In the genomic region with DNA sequence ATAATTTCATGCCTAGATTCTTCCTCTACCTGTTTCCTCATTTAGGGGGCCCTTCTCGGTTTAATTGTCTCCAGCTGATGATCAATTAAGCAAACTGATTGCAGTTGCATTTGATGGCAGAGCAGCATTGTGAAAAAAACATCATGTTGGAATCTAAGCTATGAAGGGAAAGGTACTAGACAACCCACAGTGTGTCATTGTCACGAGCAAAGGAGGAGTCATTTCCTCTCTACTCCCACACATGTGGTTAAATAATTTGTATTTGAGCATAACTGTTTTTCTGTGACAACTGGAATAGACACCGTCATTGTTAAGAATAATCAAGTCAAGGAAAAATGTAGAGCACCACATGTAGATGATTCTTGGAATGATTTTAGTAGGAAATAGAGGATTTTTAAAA, we compare ENCODE assay signal across 8 cellular contexts.
DNase-seq lines count a peak whose midpoint lies in the region; ATAC-seq lines count a peak whose summit lies in the region.
"Had no signal": no experiment of that assay in that cellular context is flagged by ENCODE, and none has a peak within 500 bp of the region (broad histone marks: within the 10 kb centered on the region; RNA-seq: fewer than 3 reads in every experiment).

No MANE protein-coding gene starts in this region.

- no peak overlapping the region for H3K27ac ChIP-seq in naive thymus-derived CD4-positive, alpha-beta T cell (ENCODE audit: low read depth, low read length)
- no peak overlapping the region for H3K27ac ChIP-seq in neuronal stem cell (replicated peaks; ENCODE audit: low read length)

- H2AFZ ChIP-seq in neuronal stem cell (ENCODE audit: low read length) = no peak overlapping the region

- POLR2A ChIA-PET in naive thymus-derived CD4-positive, alpha-beta T cell (lab: Charles Lee) = interaction anchor here (0.6 to 1.1 kb wide), 3 partner anchors 18 to 179 kb away, joined by 3 to 4 read pairs (median 3); no protein-coding TSS in a partner anchor

- no peak overlapping the region for H3K23ac ChIP-seq in neuronal stem cell (ENCODE audit: low read depth, low read length, poor library complexity)

- H2BK5ac ChIP-seq in neuronal stem cell (ENCODE audit: low read length) = no peak overlapping the region

- no peak overlapping the region for H3K14ac ChIP-seq in neuronal stem cell (ENCODE audit: low read length)

- peak overlapping the region; percentile 10 for H3K4me3 Mint-ChIP-seq in activated T-helper 17 cell treated with anti-CD3 and anti-CD28 coated beads, Interleukin-2, amount 50 U/mL, for 72 hours
- H3K4me3 Mint-ChIP-seq in naive thymus-derived CD4-positive, alpha-beta T cell = peak overlapping the region in 9 of 10 donors; percentile 12 to 59 (median 38)
- H3K4me3 Mint-ChIP-seq: brain had no signal

- DNase-seq in GM04503 (ENCODE audit: low read depth) = peak; percentile 36
- DNase-seq in naive thymus-derived CD4-positive, alpha-beta T cell = peak in 7 of 9 donors; percentile 24 to 55 (median 35)
- no peak for DNase-seq in dedifferentiated amniotic fluid mesenchymal stem cell (ENCODE audit: extremely low spot score)
- DNase-seq in left ventricle myocardium superior = no peak
- DNase-seq in neuronal stem cell (ENCODE audit: low spot score) = no peak

- H3K9ac ChIP-seq in neuronal stem cell (ENCODE audit: low read depth, low read length, poor library complexity) = no peak overlapping the region

- intact Hi-C loops in naive thymus-derived CD4-positive, alpha-beta T cell (cut with micrococcal nuclease) = loop anchor here (5.0 kb wide), 2 partner anchors 78 to 88 kb away; no protein-coding TSS in a partner anchor
- intact Hi-C loops in left ventricle myocardium superior (cut with micrococcal nuclease) = no loop called here

- H2BK15ac ChIP-seq in neuronal stem cell (ENCODE audit: low read length) = no peak overlapping the region

- no peaks in the 10 kb centered on the region for H3K9me3 ChIP-seq in naive thymus-derived CD4-positive, alpha-beta T cell (ENCODE audit: control insufficient read depth in 2 of 3, low read length in 3 of 3)
- H3K9me3 ChIP-seq in neuronal stem cell (replicated peaks in 1 of 2; ENCODE audit: control insufficient read depth in 2 of 2, insufficient read depth in 1 of 2, low read depth in 1 of 2, low read length in 2 of 2) = no peaks in the 10 kb centered on the region

- no peaks in the 10 kb centered on the region for H3K27me3 ChIP-seq in naive thymus-derived CD4-positive, alpha-beta T cell (ENCODE audit: control insufficient read depth in 2 of 2, insufficient read depth in 2 of 2, low read length in 2 of 2)
- no peaks in the 10 kb centered on the region for H3K27me3 ChIP-seq in neuronal stem cell (ENCODE audit: control insufficient read depth in 3 of 3, insufficient read depth in 3 of 3, low read depth in 1 of 3, low read length in 3 of 3)

- H3K36me3 ChIP-seq in naive thymus-derived CD4-positive, alpha-beta T cell (ENCODE audit: control insufficient read depth in 2 of 3, insufficient read depth in 3 of 3, low read length in 3 of 3) = no peaks in the 10 kb centered on the region
- H3K36me3 ChIP-seq in neuronal stem cell (replicated peaks in 1 of 2; ENCODE audit: control insufficient read depth in 2 of 2, insufficient read depth in 2 of 2, low read length in 2 of 2) = no peaks in the 10 kb centered on the region

- H3K4me2 ChIP-seq in neuronal stem cell (ENCODE audit: insufficient read depth, low read length, poor library complexity, severe bottlenecking) = no peak overlapping the region

- no peak overlapping the region for H2BK120ac ChIP-seq in neuronal stem cell (ENCODE audit: low read depth, low read length)

- H3K4me3 ChIP-seq in naive thymus-derived CD4-positive, alpha-beta T cell (ENCODE audit: low read length) = no peak overlapping the region
- H3K4me3 ChIP-seq in neuronal stem cell (ENCODE audit: low read length in 2 of 2) = no peak overlapping the region

- H3K9me3 Mint-ChIP-seq in activated T-helper 17 cell treated with anti-CD3 and anti-CD28 coated beads, Interleukin-2, amount 50 U/mL, for 72 hours = peaks cover 4% of the 10 kb centered on the region
- H3K9me3 Mint-ChIP-seq in naive thymus-derived CD4-positive, alpha-beta T cell = no peaks in the 10 kb centered on the region
- H3K9me3 Mint-ChIP-seq: brain had no signal

- peaks cover 3% of the 10 kb centered on the region for H3K27me3 Mint-ChIP-seq in activated T-helper 17 cell treated with anti-CD3 and anti-CD28 coated beads, Interleukin-2, amount 50 U/mL, for 72 hours
- no peaks in the 10 kb centered on the region for H3K27me3 Mint-ChIP-seq in naive thymus-derived CD4-positive, alpha-beta T cell
- H3K27me3 Mint-ChIP-seq: brain had no signal

- no peak overlapping the region for H3K4ac ChIP-seq in neuronal stem cell (ENCODE audit: low read length)

- ATAC-seq in HG02759 (IDR thresholded peaks at IDR 0.05; ENCODE audit: unreplicated experiment) (peak; percentile 61), left ventricle myocardium superior (no peak)
- ATAC-seq in activated T-helper 17 cell treated with anti-CD3 and anti-CD28 coated beads, Interleukin-2, amount 50 U/mL, for 72 hours (replicated peaks) = peak; percentile 73
- peak; percentile 71 for ATAC-seq in naive thymus-derived CD4-positive, alpha-beta T cell

- peaks cover 0 to 23% of the 10 kb centered on the region in 2 donors for H3K4me1 ChIP-seq in naive thymus-derived CD4-positive, alpha-beta T cell (ENCODE audit: control insufficient read depth in 2 of 2, insufficient read depth in 2 of 2, low read length in 2 of 2)
- H3K4me1 ChIP-seq in neuronal stem cell (ENCODE audit: control insufficient read depth in 2 of 2, insufficient read depth in 1 of 2, low read depth in 1 of 2, low read length in 2 of 2) = no peaks in the 10 kb centered on the region

- H4K8ac ChIP-seq in neuronal stem cell (ENCODE audit: low read depth, low read length) = no peak overlapping the region

- no peaks in the 10 kb centered on the region for H3K36me3 Mint-ChIP-seq in activated T-helper 17 cell treated with anti-CD3 and anti-CD28 coated beads, Interleukin-2, amount 50 U/mL, for 72 hours (ENCODE audit: low read depth)
- no peaks in the 10 kb centered on the region for H3K36me3 Mint-ChIP-seq in naive thymus-derived CD4-positive, alpha-beta T cell
- H3K36me3 Mint-ChIP-seq: brain had no signal

- peaks cover 20% of the 10 kb centered on the region for H3K4me1 Mint-ChIP-seq in activated T-helper 17 cell treated with anti-CD3 and anti-CD28 coated beads, Interleukin-2, amount 50 U/mL, for 72 hours
- H3K4me1 Mint-ChIP-seq in naive thymus-derived CD4-positive, alpha-beta T cell = peaks cover 24 to 45% (median 41%) of the 10 kb centered on the region in 7 donors

- no peak overlapping the region for H4K91ac ChIP-seq in neuronal stem cell (ENCODE audit: low read depth, low read length, poor library complexity)

- H3K18ac ChIP-seq in neuronal stem cell (ENCODE audit: low read length) = no peak overlapping the region

- CTCF ChIA-PET in naive thymus-derived CD4-positive, alpha-beta T cell (lab: Charles Lee) = no interaction called here

- H3K79me1 ChIP-seq in neuronal stem cell (ENCODE audit: low read depth, low read length) = no peaks in the 10 kb centered on the region

- no CpG with 5 or more reads among the region's 3 CpGs for WGBS in neuronal stem cell (ENCODE audit: extremely low coverage in 2 of 2, insufficient read length in 2 of 2, insufficient replicate concordance in 1 of 2), 2 donors

- H3K27ac Mint-ChIP-seq in activated T-helper 17 cell treated with anti-CD3 and anti-CD28 coated beads, Interleukin-2, amount 50 U/mL, for 72 hours = no peak overlapping the region
- H3K27ac Mint-ChIP-seq in naive thymus-derived CD4-positive, alpha-beta T cell = peak overlapping the region in 7 of 9 donors; percentile 1 to 85 (median 24)
- H3K27ac Mint-ChIP-seq: brain had no signal

- H2AK5ac ChIP-seq in neuronal stem cell (ENCODE audit: low read depth, low read length) = no peak overlapping the region

- H2BK12ac ChIP-seq in neuronal stem cell (ENCODE audit: low read length) = no peak overlapping the region

Comparison
In these comparisons a context has a peak if more than half of its experiments do, and no peak if none do; other contexts are left out.
1. DNase-seq: peak in GM04503 (single experiment) and naive thymus-derived CD4-positive, alpha-beta T cell (7 of 9); none in dedifferentiated amniotic fluid mesenchymal stem cell (single experiment), left ventricle myocardium superior (single experiment) and neuronal stem cell (single experiment).